In genomic region chr20:16179919-16180318, GRCh38 we compare ENCODE assay signal across 29 cellular contexts.
"Had no signal": no experiment of that assay in that cellular context is flagged by ENCODE, and none has a peak within 500 bp of the region (broad histone marks: within the 10 kb centered on the region; RNA-seq: fewer than 3 reads in every experiment).

No MANE protein-coding gene starts in this region.

- H3K9ac ChIP-seq: parathyroid adenoma had no signal

- H2AFZ ChIP-seq: parathyroid adenoma had no signal

- H3K27ac ChIP-seq: ovary, parathyroid adenoma, psoas muscle, skin epidermis, spleen, suprapubic skin, testis, tibial artery, transverse colon, upper lobe of right lung, uterus had no signal

- H3K9me3 ChIP-seq: ovary, suprapubic skin, testis, tibial artery, transverse colon, upper lobe of right lung, uterus had no signal

- H3K36me3 ChIP-seq: ovary, spleen, suprapubic skin, tibial artery, transverse colon, upper lobe of right lung, uterus had no signal

- H3K4me2 ChIP-seq: smooth muscle cell had no signal

- DNase-seq: naive thymus-derived CD8-positive, alpha-beta T cell; nephron progenitor cell; occipital lobe; ovary; posterior cingulate gyrus; psoas muscle; right cardiac atrium; spleen; stimulated activated CD4-positive, alpha-beta T cell treated with anti-CD3 and anti-CD28 coated beads, Interleukin-12 subunit alpha, Interleukin-12 subunit beta, amount 100 ng/mL, for 4 hours; stimulated activated CD4-positive, alpha-beta T cell treated with anti-CD3 and anti-CD28 coated beads, Interleukin-1b, Interleukin-23, amount 100 ng/mL, for 48 hours; stimulated activated CD4-positive, alpha-beta T cell treated with anti-CD3 and anti-CD28 coated beads, Interleukin-4, amount 100 ng/mL, for 1 hour; stimulated activated CD4-positive, alpha-beta T cell treated with anti-CD3 and anti-CD28 coated beads, Interleukin-4, amount 100 ng/mL, for 4 hours; stimulated activated CD8-positive, alpha-beta memory T cell treated with anti-CD3 and anti-CD28 coated beads, Interleukin-4, amount 100 ng/mL, for 48 hours; stimulated activated naive CD4-positive, alpha-beta T cell; stimulated activated naive CD8-positive, alpha-beta T cell treated with anti-CD3 and anti-CD28 coated beads, Interleukin-15, amount 100 ng/mL, for 72 hours; stimulated activated naive CD8-positive, alpha-beta T cell treated with anti-CD3 and anti-CD28 coated beads, Interleukin-15, Interleukin-2, amounts not matched to agents 100 U/mL and 50 U/mL, for 24 hours; substantia nigra; testis; tibial artery; transverse colon; upper lobe of right lung; uterus had no signal

- H3K4me3 ChIP-seq: ovary, psoas muscle, skin epidermis, smooth muscle cell, spleen, suprapubic skin, testis, tibial artery, transverse colon, upper lobe of right lung, uterus had no signal

- H3K4me1 ChIP-seq: parathyroid adenoma, psoas muscle, suprapubic skin, testis, transverse colon, upper lobe of right lung, uterus had no signal

- ATAC-seq: naive thymus-derived CD8-positive, alpha-beta T cell; natural killer cell treated with Interleukin-12 subunit alpha and Interleukin-12 subunit beta and Interleukin-15 and Interleukin-18, amount 100 ng/mL, for 72 hours; psoas muscle; right cardiac atrium; sciatic nerve; stimulated activated memory B cell treated with anti-CD40 and anti-IgM and Interleukin-4, amounts not matched to agents 10 μg/mL and 1 μg/mL and 100 μg/mL, for 72 hours; stimulated activated naive CD8-positive, alpha-beta T cell treated with anti-CD3 and anti-CD28 coated beads, Interleukin-15, amount 100 ng/mL, for 72 hours; stimulated activated naive CD8-positive, alpha-beta T cell treated with anti-CD3 and anti-CD28 coated beads, Interleukin-15, Interleukin-2, amounts not matched to agents 100 U/mL and 50 U/mL, for 24 hours; upper lobe of right lung had no signal

- H3K27me3 ChIP-seq: ovary, spleen, suprapubic skin, testis, tibial artery, transverse colon, upper lobe of right lung, uterus had no signal
